In genomic region chr1:204079608-204079999, GRCh38 we compare ENCODE assay signal across 8 cellular contexts. TPM values are rescaled to one million over a fixed set of nuclear protein-coding genes. Genes with fewer than 3 reads are reported as not detected.
DNase-seq lines count a peak whose midpoint lies in the region; ATAC-seq and TF ChIP-seq lines count a peak whose summit lies in the region.

No MANE protein-coding gene starts in this region.

- POLR2A ChIA-PET in HEK293 (lab: Yijun Ruan, JAX): interaction anchor here (0.9 to 1.4 kb wide), 2 partner anchors 12 to 32 kb away, joined by 3 to 4 read pairs; no protein-coding TSS in a partner anchor
- POLR2A ChIA-PET in activated CD4-positive, alpha-beta T cell treated with anti-CD3 and anti-CD28 coated beads for 36 hours (lab: Charles Lee): no interaction called here

- H3K36me3 Mint-ChIP-seq in activated CD4-positive, alpha-beta T cell treated with anti-CD3 and anti-CD28 coated beads for 36 hours (ENCODE audit: low read depth): no peaks in the 10 kb centered on the region

- ATAC-seq in activated CD4-positive, alpha-beta T cell treated with anti-CD3 and anti-CD28 coated beads for 36 hours: no peak
- no peak for ATAC-seq in HG03469 (IDR thresholded peaks at IDR 0.05; ENCODE audit: unreplicated experiment)

- no peak overlapping the region for H3K4me3 Mint-ChIP-seq in activated CD4-positive, alpha-beta T cell treated with anti-CD3 and anti-CD28 coated beads for 36 hours

- peak overlapping the region; percentile 51; the same call in 1 of the 2 replicates for H3K27ac ChIP-seq in HEK293 (ENCODE audit: extremely low read depth, low read depth, low read length)
- H3K27ac ChIP-seq in VCaP: peak overlapping the region; percentile 19; the same call in 1 of the 2 replicates
- H3K27ac ChIP-seq in iPS-18a (ENCODE audit: low read length): peak overlapping the region; percentile 74

- H3K4me1 Mint-ChIP-seq in activated CD4-positive, alpha-beta T cell treated with anti-CD3 and anti-CD28 coated beads for 36 hours: peaks cover 7% of the 10 kb centered on the region

- H3K27me3 ChIP-seq in iPS-18a (ENCODE audit: control insufficient read depth, insufficient read depth, low read length) (no peaks in the 10 kb centered on the region), skeletal muscle satellite cell (ENCODE audit: control insufficient read depth, insufficient read depth, low read length) (no peaks in the 10 kb centered on the region)

- peaks cover 33% of the 10 kb centered on the region for H3K27me3 Mint-ChIP-seq in activated CD4-positive, alpha-beta T cell treated with anti-CD3 and anti-CD28 coated beads for 36 hours

- no peak for DNase-seq in activated CD4-positive, alpha-beta T cell treated with anti-CD3 and anti-CD28 coated beads for 36 hours
- no peak for DNase-seq in NCI-H2196 (lab: John Stamatoyannopoulos, UW; ENCODE audit: unreplicated experiment)
- no peak for DNase-seq in CD1c-positive myeloid dendritic cell (ENCODE audit: extremely low spot score)

- no peaks in the 10 kb centered on the region for H3K9me3 ChIP-seq in HEK293 (ENCODE audit: control insufficient read depth, insufficient read depth, low read depth, low read length)
- no peaks in the 10 kb centered on the region for H3K9me3 ChIP-seq in iPS-18a (ENCODE audit: control insufficient read depth, low read depth, low read length)
- H3K9me3 ChIP-seq in skeletal muscle satellite cell (replicated peaks; ENCODE audit: low read length): no peaks in the 10 kb centered on the region

- H3K4me3 ChIP-seq in HEK293 (ENCODE audit: low read depth, low read length) (no peak overlapping the region), iPS-18a (ENCODE audit: low read length) (peak overlapping the region; percentile 42), skeletal muscle satellite cell (ENCODE audit: low read length) (peak overlapping the region; percentile 47)

- H3K4me1 ChIP-seq in HEK293 (ENCODE audit: control insufficient read depth, insufficient read depth, low read length) (peaks cover 29% of the 10 kb centered on the region), iPS-18a (ENCODE audit: control insufficient read depth, low read depth, low read length) (peaks cover 80% of the 10 kb centered on the region), skeletal muscle satellite cell (ENCODE audit: control insufficient read depth, insufficient read depth, low read length) (peaks cover 43% of the 10 kb centered on the region)

- H3K9ac ChIP-seq in iPS-18a (ENCODE audit: low read length): peak overlapping the region; percentile 27
- no peak overlapping the region for H3K9ac ChIP-seq in skeletal muscle satellite cell (ENCODE audit: low read depth, low read length)

- TF ChIP-seq CTCF in HEK293 (tag by site-specific recombination; IDR thresholded peaks at IDR 0.05) (no peak), VCaP (conservative IDR thresholded peaks at IDR 0.05) (no peak)

- peak overlapping the region; percentile 68 for H3K4me2 ChIP-seq in skeletal muscle satellite cell (ENCODE audit: low read length)

- H3K36me3 ChIP-seq in HEK293 (ENCODE audit: control insufficient read depth in 2 of 2, insufficient read depth in 1 of 2, low read length in 2 of 2): no peaks in the 10 kb centered on the region
- no peaks in the 10 kb centered on the region for H3K36me3 ChIP-seq in iPS-18a (ENCODE audit: control insufficient read depth, low read depth, low read length)
- H3K36me3 ChIP-seq in skeletal muscle satellite cell (ENCODE audit: insufficient read depth, low read length): no peaks in the 10 kb centered on the region

- intact Hi-C loops in activated CD4-positive, alpha-beta T cell treated with anti-CD3 and anti-CD28 coated beads for 36 hours (cut with DNase I, micrococcal nuclease): no loop called here

- no peaks in the 10 kb centered on the region for H3K9me3 Mint-ChIP-seq in activated CD4-positive, alpha-beta T cell treated with anti-CD3 and anti-CD28 coated beads for 36 hours (ENCODE audit: low read depth)

- H3K27ac Mint-ChIP-seq in activated CD4-positive, alpha-beta T cell treated with anti-CD3 and anti-CD28 coated beads for 36 hours: no peak overlapping the region

- CTCF ChIA-PET in HEK293 (lab: Yijun Ruan, JAX): interaction anchor here (0.5 to 1.9 kb wide), 6 partner anchors 13 to 208 kb away, joined by 3 to 10 read pairs (median 4); no protein-coding TSS in a partner anchor
- CTCF ChIA-PET in activated CD4-positive, alpha-beta T cell treated with anti-CD3 and anti-CD28 coated beads for 36 hours (lab: Charles Lee): interaction anchor here (0.7 kb wide), 1 partner anchor 724 kb away, joined by 3 read pairs; no protein-coding TSS in a partner anchor

TF ChIP-seq in HEK293, 187 proteins besides CTCF, POLR2A, EP300 and RAD21:
- TF ChIP-seq ZNF280D (tag by site-specific recombination; IDR thresholded peaks at IDR 0.05) (no peak), ZNF555 (tag by site-specific recombination; conservative IDR thresholded peaks at IDR 0.05) (no peak), GLIS1 (tag by site-specific recombination; IDR thresholded peaks at IDR 0.05) (peak; percentile 89), ZIC2 (tag by site-specific recombination; IDR thresholded peaks at IDR 0.05) (peak; percentile 7; the same call in 1 of the 2 replicates), PRDM10 (tag by site-specific recombination; IDR thresholded peaks at IDR 0.05) (no peak), GLIS2 (tag by site-specific recombination; IDR thresholded peaks at IDR 0.05) (peak; percentile 11; the same call in 1 of the 2 replicates), ZNF112 (tag by site-specific recombination; IDR thresholded peaks at IDR 0.05) (no peak)

RNA-seq across cellular contexts. Expression of gene SOX13, which starts 6.7 kb away (rescaled TPM):
- total RNA-seq in skeletal muscle satellite cell (2012; rRNA removed): 8.1 and 12.0 TPM in 2 replicates
- total RNA-seq in activated CD4-positive, alpha-beta T cell treated with anti-CD3 and anti-CD28 coated beads for 36 hours: 1 to 10 TPM in 1 of 2 experiments, under 1 TPM in 1; 0.73 to 1.1 TPM

Comparison
In these comparisons a context has a peak if more than half of its experiments do, and no peak if none do; other contexts are left out.
1. H3K27ac ChIP-seq: peak in every context shown above with its lines; median percentile 74 in iPS-18a; 51 in HEK293; 19 in VCaP.